ENCODE assay signal across 13 cellular contexts in the genomic region with DNA sequence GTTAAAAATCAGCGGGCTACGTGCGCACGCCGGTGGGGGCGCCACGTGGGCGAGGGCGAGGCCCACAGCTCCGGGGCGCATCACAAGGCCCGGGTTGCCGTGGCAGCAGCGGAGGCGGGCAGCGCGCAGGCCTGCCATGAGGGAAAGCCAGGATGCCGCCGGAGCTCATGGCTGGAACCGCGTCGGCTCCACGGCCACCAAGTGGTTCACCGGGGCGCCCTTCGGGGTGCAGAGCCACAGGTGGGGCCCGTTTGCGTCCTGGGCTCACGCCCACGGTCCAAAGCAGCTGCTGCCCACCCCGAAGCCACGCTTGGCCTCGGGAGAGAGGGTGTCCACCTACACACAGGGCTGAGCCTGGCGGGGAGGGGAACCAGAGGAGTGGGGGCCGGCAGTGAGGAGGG.
"Had no signal": no experiment of that assay in that cellular context is flagged by ENCODE, and none has a peak within 500 bp of the region (broad histone marks: within the 10 kb centered on the region; RNA-seq: fewer than 3 reads in every experiment).

No MANE protein-coding gene starts in this region.

- H3K4me3 ChIP-seq: psoas muscle, right lobe of liver, spleen had no signal

- ATAC-seq: psoas muscle, right lobe of liver, T-helper 17 cell had no signal

- H3K36me3 ChIP-seq: right lobe of liver, spleen had no signal

- H3K27me3 ChIP-seq: right lobe of liver had no signal

- H3K27ac ChIP-seq: psoas muscle, right lobe of liver, spleen had no signal

- H3K9me3 ChIP-seq: psoas muscle, right lobe of liver, spleen had no signal

- DNase-seq: activated CD4-positive, CD25-positive, alpha-beta regulatory T cell; activated naive CD4-positive, alpha-beta T cell treated with anti-CD3 and anti-CD28 coated beads, Interleukin-2, amount 10 ng/mL, durations not matched to agents 7 days and 5 days; central memory CD4-positive, alpha-beta T cell; cortex of kidney; effector memory CD4-positive, alpha-beta T cell; mammary epithelial cell; psoas muscle; spleen; stimulated activated CD4-positive, alpha-beta T cell treated with anti-CD3 and anti-CD28 coated beads, Interleukin-1b, Interleukin-23, amount 100 ng/mL, for 48 hours; stimulated activated naive CD4-positive, alpha-beta T cell; T-helper 17 cell had no signal

- FAIRE-seq: TTC549 had no signal
